In genomic region chr2:182589121-182589520, GRCh38 we compare ENCODE assay signal across 24 cellular contexts.
"Had no signal": no experiment of that assay in that cellular context is flagged by ENCODE, and none has a peak within 500 bp of the region (broad histone marks: within the 10 kb centered on the region; RNA-seq: fewer than 3 reads in every experiment).

No MANE protein-coding gene starts in this region.

- H3K9me3 Mint-ChIP-seq: naive thymus-derived CD4-positive, alpha-beta T cell; natural killer cell treated with Interleukin-12 subunit alpha and Interleukin-12 subunit beta and Interleukin-15 and Interleukin-18, amount 100 ng/mL, for 72 hours; stimulated activated effector memory CD8-positive, alpha-beta T cell treated with anti-CD3 and anti-CD28 coated beads, Interleukin-12 subunit alpha, Interleukin-12 subunit beta, amount 100 ng/mL, for 72 hours; stimulated activated naive CD8-positive, alpha-beta T cell treated with anti-CD3 and anti-CD28 coated beads, Interleukin-15, Interleukin-2, amounts not matched to agents 100 ng/mL and 50 ng/mL, for 24 hours; type B pancreatic cell had no signal

- DNase-seq: hypothalamus; islet precursor cell; left ventricle myocardium inferior; mesendoderm; midbrain; mucosa of descending colon; naive thymus-derived CD4-positive, alpha-beta T cell; pancreas; posterior cingulate gyrus; retina; right cardiac atrium; sigmoid colon; small intestine; spleen; stimulated activated CD4-positive, alpha-beta T cell treated with anti-CD3 and anti-CD28 coated beads, Interleukin-4, amount 100 ng/mL, for 24 hours; stimulated activated naive CD4-positive, alpha-beta T cell; uterus had no signal

- H3K4me3 ChIP-seq: left ventricle myocardium inferior, lung, mucosa of descending colon, pancreas, prostate gland, sigmoid colon, spleen, tibial nerve, uterus had no signal

- H3K27me3 Mint-ChIP-seq: type B pancreatic cell had no signal

- FAIRE-seq: pancreas, small intestine had no signal

- H3K9me3 ChIP-seq: left ventricle myocardium inferior, mucosa of descending colon, pancreas, prostate gland, sigmoid colon, spleen, tibial nerve, uterus had no signal

- H3K4me3 Mint-ChIP-seq: naive thymus-derived CD4-positive, alpha-beta T cell; natural killer cell treated with Interleukin-12 subunit alpha and Interleukin-12 subunit beta and Interleukin-15 and Interleukin-18, amount 100 ng/mL, for 72 hours; stimulated activated effector memory CD8-positive, alpha-beta T cell treated with anti-CD3 and anti-CD28 coated beads, Interleukin-12 subunit alpha, Interleukin-12 subunit beta, amount 100 ng/mL, for 72 hours; stimulated activated naive CD8-positive, alpha-beta T cell treated with anti-CD3 and anti-CD28 coated beads, Interleukin-15, Interleukin-2, amounts not matched to agents 100 ng/mL and 50 ng/mL, for 24 hours; type B pancreatic cell had no signal

- H3K36me3 ChIP-seq: left ventricle myocardium inferior, pancreas, prostate gland, sigmoid colon, spleen, tibial nerve, uterus had no signal

- H3K36me3 Mint-ChIP-seq: naive thymus-derived CD4-positive, alpha-beta T cell; natural killer cell treated with Interleukin-12 subunit alpha and Interleukin-12 subunit beta and Interleukin-15 and Interleukin-18, amount 100 ng/mL, for 72 hours; stimulated activated effector memory CD8-positive, alpha-beta T cell treated with anti-CD3 and anti-CD28 coated beads, Interleukin-12 subunit alpha, Interleukin-12 subunit beta, amount 100 ng/mL, for 72 hours; type B pancreatic cell had no signal

- H3K27me3 ChIP-seq: pancreas, sigmoid colon, spleen, tibial nerve, uterus had no signal

- H3K4me1 Mint-ChIP-seq: naive thymus-derived CD4-positive, alpha-beta T cell; stimulated activated effector memory CD8-positive, alpha-beta T cell treated with anti-CD3 and anti-CD28 coated beads, Interleukin-12 subunit alpha, Interleukin-12 subunit beta, amount 100 ng/mL, for 72 hours had no signal

- H3K27ac Mint-ChIP-seq: naive thymus-derived CD4-positive, alpha-beta T cell; natural killer cell treated with Interleukin-12 subunit alpha and Interleukin-12 subunit beta and Interleukin-15 and Interleukin-18, amount 100 ng/mL, for 72 hours; stimulated activated effector memory CD8-positive, alpha-beta T cell treated with anti-CD3 and anti-CD28 coated beads, Interleukin-12 subunit alpha, Interleukin-12 subunit beta, amount 100 ng/mL, for 72 hours; stimulated activated naive CD8-positive, alpha-beta T cell treated with anti-CD3 and anti-CD28 coated beads, Interleukin-15, Interleukin-2, amounts not matched to agents 100 ng/mL and 50 ng/mL, for 24 hours; type B pancreatic cell had no signal

- ATAC-seq: mucosa of descending colon; naive thymus-derived CD4-positive, alpha-beta T cell; natural killer cell treated with Interleukin-12 subunit alpha and Interleukin-12 subunit beta and Interleukin-15 and Interleukin-18, amount 100 ng/mL, for 72 hours; pancreas; right cardiac atrium; stimulated activated effector memory CD8-positive, alpha-beta T cell treated with anti-CD3 and anti-CD28 coated beads, Interleukin-12 subunit alpha, Interleukin-12 subunit beta, amount 100 ng/mL, for 72 hours had no signal

- H3K27ac ChIP-seq: left ventricle myocardium inferior, prostate gland, sigmoid colon, spleen, tibial nerve, uterus had no signal

- H3K4me1 ChIP-seq: left ventricle myocardium inferior, prostate gland, sigmoid colon, spleen, tibial nerve, uterus had no signal
